In genomic region chr6:121497869-121498462, GRCh38 we compare ENCODE assay signal across 20 cellular contexts.
DNase-seq lines count a peak whose midpoint lies in the region; ATAC-seq and TF ChIP-seq lines count a peak whose summit lies in the region.
"Had no signal": no experiment of that assay in that cellular context is flagged by ENCODE, and none has a peak within 500 bp of the region (broad histone marks: within the 10 kb centered on the region; RNA-seq: fewer than 3 reads in every experiment).

No MANE protein-coding gene starts in this region.

- no peak overlapping the region for H2AFZ ChIP-seq in fibroblast of lung (ENCODE audit: low read length)

- no peaks in the 10 kb centered on the region for H3K27me3 Mint-ChIP-seq in glutamatergic neuron (ENCODE audit: unreplicated experiment)
- H3K27me3 Mint-ChIP-seq in activated T-cell treated with anti-CD3 and anti-CD28 coated beads, Interleukin-2, amount 50 U/mL, for 4 hours (ENCODE audit: low read depth) = peaks cover 3% of the 10 kb centered on the region

- H4K20me1 ChIP-seq in fibroblast of lung (ENCODE audit: control insufficient read depth, extremely low read depth, insufficient read depth, low read length) = no peaks in the 10 kb centered on the region

- H3K79me2 ChIP-seq in fibroblast of lung (ENCODE audit: control insufficient read depth, insufficient read depth, low read length) = no peaks in the 10 kb centered on the region

- peaks cover 0 to 6% of the 10 kb centered on the region in 2 donors for H3K4me1 ChIP-seq in ascending aorta
- H3K4me1 ChIP-seq in fibroblast of lung (ENCODE audit: control insufficient read depth, extremely low read depth, insufficient read depth, low read length) = no peaks in the 10 kb centered on the region
- H3K4me1 ChIP-seq in sigmoid colon = peaks cover 0 to 8% (median 3%) of the 10 kb centered on the region in 4 donors
- H3K4me1 ChIP-seq: Peyer's patch had no signal

- H3K9ac ChIP-seq in fibroblast of lung (ENCODE audit: insufficient read depth, low read length) = no peak overlapping the region

- H3K4me2 ChIP-seq in fibroblast of lung (ENCODE audit: extremely low read depth, insufficient read depth, low read length) = no peak overlapping the region

- intact Hi-C loops in ascending aorta (cut with DNase I) = no loop called here
- intact Hi-C loops in sigmoid colon (cut with DNase I) = no loop called here

- no peaks in the 10 kb centered on the region for H3K4me1 Mint-ChIP-seq in glutamatergic neuron (ENCODE audit: low read depth, unreplicated experiment)
- no peaks in the 10 kb centered on the region for H3K4me1 Mint-ChIP-seq in activated T-cell treated with anti-CD3 and anti-CD28 coated beads, Interleukin-2, amount 50 U/mL, for 4 hours (ENCODE audit: low read depth)
- H3K4me1 Mint-ChIP-seq: CD14-positive monocyte had no signal

- ATAC-seq in activated T-cell treated with anti-CD3 and anti-CD28 coated beads, Interleukin-2, amount 50 U/mL, for 4 hours = no peak
- no peak for ATAC-seq in HG03097 (IDR thresholded peaks at IDR 0.05; ENCODE audit: low FRiP score, unreplicated experiment)
- ATAC-seq: Right ventricle myocardium inferior had no signal

- no peak for TF ChIP-seq POLR2A in sigmoid colon (IDR thresholded peaks at IDR 0.05)

- no peak overlapping the region for H3K4me3 Mint-ChIP-seq in glutamatergic neuron (ENCODE audit: unreplicated experiment)
- no peak overlapping the region for H3K4me3 Mint-ChIP-seq in activated T-cell treated with anti-CD3 and anti-CD28 coated beads, Interleukin-2, amount 50 U/mL, for 4 hours
- H3K4me3 Mint-ChIP-seq: CD14-positive monocyte, HFFc6 had no signal

- no peaks in the 10 kb centered on the region for H3K36me3 Mint-ChIP-seq in glutamatergic neuron (ENCODE audit: unreplicated experiment)
- H3K36me3 Mint-ChIP-seq in activated T-cell treated with anti-CD3 and anti-CD28 coated beads, Interleukin-2, amount 50 U/mL, for 4 hours (ENCODE audit: insufficient read depth) = no peaks in the 10 kb centered on the region
- H3K36me3 Mint-ChIP-seq: CD14-positive monocyte had no signal

- H3K36me3 ChIP-seq in ascending aorta = no peaks in the 10 kb centered on the region
- no peaks in the 10 kb centered on the region for H3K36me3 ChIP-seq in fibroblast of lung (ENCODE audit: control insufficient read depth, insufficient read depth, low read length)
- no peaks in the 10 kb centered on the region for H3K36me3 ChIP-seq in sigmoid colon
- H3K36me3 ChIP-seq: Peyer's patch had no signal

- H3K27ac ChIP-seq in C4-2B = peak overlapping the region; percentile 25; the same call in 1 of the 2 replicates
- peak overlapping the region; percentile 63 to 88 for H3K27ac ChIP-seq in ascending aorta
- H3K27ac ChIP-seq in fibroblast of lung (ENCODE audit: insufficient read depth, low read length) = no peak overlapping the region
- H3K27ac ChIP-seq in sigmoid colon = peak overlapping the region in 3 of 4 donors; percentile 2 to 81 (median 35)
- H3K27ac ChIP-seq: 22Rv1, Peyer's patch had no signal

- no peak overlapping the region for H3K27ac Mint-ChIP-seq in glutamatergic neuron (ENCODE audit: unreplicated experiment)
- H3K27ac Mint-ChIP-seq: CD14-positive monocyte, HFFc6 had no signal

- DNase-seq in ascending aorta (ENCODE audit: low spot score in 2 of 2) (no peak), fibroblast of lung (ENCODE audit: low read depth in 2 of 2) (peak; percentile 14 to 45), sigmoid colon (no peak), glutamatergic neuron (no peak), MV-4-11 (lab: John Stamatoyannopoulos, UW) (no peak)
- no peak for DNase-seq in activated T-cell treated with anti-CD3 and anti-CD28 coated beads, Interleukin-2, amount 50 U/mL, for 4 hours
- DNase-seq: AML-193, DMS79 treated with DMSO at 0.1 percent for 48 hours, HFFc6, Kasumi-1, MM.1S, NCI-H1092 treated with DMSO at 0.1 percent for 48 hours, NCI-H2081, NCI-H446 treated with DMSO at 0.1 percent for 48 hours, Peyer's patch had no signal

- H3K27me3 ChIP-seq in ascending aorta (no peaks in the 10 kb centered on the region), fibroblast of lung (ENCODE audit: control insufficient read depth, insufficient read depth, low read length) (no peaks in the 10 kb centered on the region), sigmoid colon (no peaks in the 10 kb centered on the region)
- H3K27me3 ChIP-seq: Peyer's patch had no signal

- TF ChIP-seq CTCF in C4-2B (conservative IDR thresholded peaks at IDR 0.05) (no peak), ascending aorta (IDR thresholded peaks at IDR 0.05) (no peak), fibroblast of lung (conservative IDR thresholded peaks at IDR 0.05 in 1 of 2, IDR thresholded peaks at IDR 0.05 in 1 of 2; ENCODE audit: low read depth in 1 of 2, low read length in 2 of 2) (no peak), sigmoid colon (IDR thresholded peaks at IDR 0.05) (no peak), glutamatergic neuron (IDR thresholded peaks at IDR 0.05; ENCODE audit: partially characterized antibody, unreplicated experiment) (no peak)

- 43 to 64% methylated on average over 6 of the region's 6 CpGs for WGBS in sigmoid colon, 2 donors

- no peak overlapping the region for H3K4me3 ChIP-seq in ascending aorta
- no peak overlapping the region for H3K4me3 ChIP-seq in fibroblast of lung (replicated peaks in 1 of 4; ENCODE audit: control extremely low read depth in 1 of 4, insufficient read depth in 1 of 4, low read depth in 3 of 4, low read length in 4 of 4)
- no peak overlapping the region for H3K4me3 ChIP-seq in sigmoid colon
- H3K4me3 ChIP-seq: Peyer's patch had no signal

- H3K9me3 ChIP-seq in ascending aorta (peaks cover 0 to 12% of the 10 kb centered on the region in 2 donors), fibroblast of lung (ENCODE audit: control insufficient read depth, insufficient read depth, low read depth, low read length) (no peaks in the 10 kb centered on the region), sigmoid colon (no peaks in the 10 kb centered on the region)
- H3K9me3 ChIP-seq: Peyer's patch had no signal

- H3K9me3 Mint-ChIP-seq in glutamatergic neuron (ENCODE audit: unreplicated experiment) = no peaks in the 10 kb centered on the region
- H3K9me3 Mint-ChIP-seq in activated T-cell treated with anti-CD3 and anti-CD28 coated beads, Interleukin-2, amount 50 U/mL, for 4 hours = no peaks in the 10 kb centered on the region
- H3K9me3 Mint-ChIP-seq: HFFc6 had no signal

- TF ChIP-seq EP300 in sigmoid colon (IDR thresholded peaks at IDR 0.05) = no peak

Comparison
In these comparisons a context has a peak if more than half of its experiments do, and no peak if none do; other contexts are left out.
1. DNase-seq: peak in fibroblast of lung (2 of 2); none in ascending aorta (0 of 2), sigmoid colon (single experiment), glutamatergic neuron (single experiment), activated T-cell treated with anti-CD3 and anti-CD28 coated beads, Interleukin-2, amount 50 U/mL, for 4 hours (single experiment) and MV-4-11 (single experiment).